ENCODE assay signal across 1 cellular context in genomic region chr4:174212061-174212460, GRCh38.
TF ChIP-seq lines count a peak whose summit lies in the region.

No MANE protein-coding gene starts in this region.

TF ChIP-seq in GM12878, 131 proteins besides CTCF, POLR2A, EP300 and RAD21 (continued from another document):
- no peak for TF ChIP-seq CUX1 (IDR thresholded peaks at IDR 0.05; ENCODE audit: insufficient replicate concordance, low read depth, low read length)
- TF ChIP-seq JUNB (IDR thresholded peaks at IDR 0.05) = no peak
- TF ChIP-seq SPI1 (IDR thresholded peaks at IDR 0.05; ENCODE audit: borderline replicate concordance, insufficient read depth, low read depth, low read length) = no peak
- no peak for TF ChIP-seq EED (IDR thresholded peaks at IDR 0.05; ENCODE audit: low read depth)
- TF ChIP-seq CBX5 (IDR thresholded peaks at IDR 0.05; ENCODE audit: low read depth) = no peak
- TF ChIP-seq TARDBP (IDR thresholded peaks at IDR 0.05; ENCODE audit: borderline replicate concordance) = no peak
- TF ChIP-seq MEF2A (IDR thresholded peaks at IDR 0.05; ENCODE audit: insufficient read depth, low read depth, low read length) = no peak
- no peak for TF ChIP-seq YBX1 (IDR thresholded peaks at IDR 0.05)
- no peak for TF ChIP-seq MLLT1 (IDR thresholded peaks at IDR 0.05)
